In genomic region chr2:241813080-241813805, GRCh38 we compare ENCODE assay signal across 1 cellular context.
A peak's percentile ranks its signal among the peaks of the same experiment; 100 is the strongest.
TF ChIP-seq lines count a peak whose summit lies in the region.

No MANE protein-coding gene starts in this region.

TF ChIP-seq in K562, 482 proteins besides CTCF, POLR2A, EP300 and RAD21:
- TF ChIP-seq IRF9 (tag; IDR thresholded peaks at IDR 0.05) (no peak), EZH2 (IDR thresholded peaks at IDR 0.05; ENCODE audit: borderline replicate concordance, low read depth, low read length) (no peak), CLOCK (CRISPR knock-in tag; IDR thresholded peaks at IDR 0.05; ENCODE audit: borderline replicate concordance) (no peak), SLC30A9 (CRISPR knock-in tag; IDR thresholded peaks at IDR 0.05) (no peak), ZNF584 (CRISPR knock-in tag; IDR thresholded peaks at IDR 0.05; ENCODE audit: low read depth) (0 out of 2 replicates have a peak, but pooled peaks have one; percentile 29), ZNF263 (CRISPR knock-in tag; IDR thresholded peaks at IDR 0.05; ENCODE audit: borderline replicate concordance) (no peak), ATF1 (CRISPR knock-in tag; IDR thresholded peaks at IDR 0.05) (no peak), ATF1 (tag; IDR thresholded peaks at IDR 0.05) (no peak), HNRNPUL1 (IDR thresholded peaks at IDR 0.05; ENCODE audit: low read length) (no peak)
